10 cellular contexts compared by ENCODE assay signal in the genomic region with DNA sequence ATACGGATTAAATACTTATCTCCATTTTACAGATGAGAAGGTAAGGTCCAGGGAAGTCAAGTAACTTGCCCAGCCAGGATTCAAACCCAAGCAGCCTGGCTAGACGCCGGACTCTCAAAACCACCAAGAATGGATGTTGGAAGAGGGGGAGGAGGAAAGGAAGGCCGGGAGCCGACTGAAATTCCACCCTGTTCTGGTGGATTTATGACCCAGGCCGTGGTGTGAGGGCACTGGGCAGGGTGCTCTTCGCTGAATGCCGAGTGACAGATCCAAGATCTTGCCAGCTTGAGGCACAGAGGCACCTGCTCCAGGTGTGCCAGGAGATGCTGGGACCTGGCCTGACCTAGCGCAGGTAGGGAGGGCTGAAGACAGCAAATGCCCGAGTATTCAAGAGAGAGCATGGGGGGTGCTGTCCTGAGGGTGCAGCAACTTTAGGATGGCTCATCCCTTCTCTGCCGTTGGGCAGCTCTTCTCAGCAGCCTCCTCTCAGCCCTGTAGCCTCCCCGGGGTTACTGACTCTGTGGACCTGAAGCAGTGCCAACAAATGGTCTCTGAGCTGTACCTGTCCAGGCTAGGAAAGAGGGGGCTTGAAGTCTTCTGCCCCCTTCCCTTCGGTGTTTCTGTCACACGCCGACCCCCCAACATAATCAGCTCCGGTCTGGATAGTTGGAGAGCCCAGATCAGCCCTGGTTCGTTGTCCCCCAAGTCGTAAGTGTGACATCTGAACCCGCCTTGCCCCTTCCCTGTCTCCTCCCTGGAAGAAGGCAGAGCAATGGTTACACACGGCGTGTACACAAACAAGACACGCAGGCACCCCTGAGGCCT. TPM values are rescaled to one million over a fixed set of nuclear protein-coding genes. Genes with fewer than 3 reads are reported as not detected.
DNase-seq lines count a peak whose midpoint lies in the region; ATAC-seq and TF ChIP-seq lines count a peak whose summit lies in the region.
"Had no signal": no experiment of that assay in that cellular context is flagged by ENCODE, and none has a peak within 500 bp of the region (broad histone marks: within the 10 kb centered on the region; RNA-seq: fewer than 3 reads in every experiment).

No MANE protein-coding gene starts in this region.

- no peaks in the 10 kb centered on the region for H3K36me3 ChIP-seq in adipocyte (ENCODE audit: control insufficient read depth, insufficient read depth, low read length, severe bottlenecking)
- H3K36me3 ChIP-seq in suprapubic skin, result no peaks in the 10 kb centered on the region

- H3K4me3 ChIP-seq in adipocyte (ENCODE audit: low read length) (peak overlapping the region; percentile 76), suprapubic skin (peak overlapping the region; percentile 52)

- H3K27me3 ChIP-seq in adipocyte (replicated peaks; ENCODE audit: control insufficient read depth, insufficient read depth, low read length), result no peaks in the 10 kb centered on the region
- peaks cover 4% of the 10 kb centered on the region for H3K27me3 ChIP-seq in suprapubic skin

- ATAC-seq in left lobe of liver (peak; percentile 23), GM21529 (IDR thresholded peaks at IDR 0.05; ENCODE audit: unreplicated experiment) (no peak)

- DNase-seq in NCI-H82 (lab: John Stamatoyannopoulos, UW), result peak; percentile 55
- DNase-seq in NCI-H82 treated with DMSO at 0.1 percent for 48 hours (lab: John Stamatoyannopoulos, UW; ENCODE audit: unreplicated experiment), result no peak
- DNase-seq in adipocyte (ENCODE audit: low read depth), result peak; percentile 22
- DNase-seq in left lobe of liver (ENCODE audit: low spot score), result no peak
- peak in 1 of 2 donors; percentile 53 for DNase-seq in suprapubic skin (ENCODE audit: low spot score in 2 of 2)
- no peak for DNase-seq in DMS114 treated with DMSO at 0.1 percent for 48 hours (lab: John Stamatoyannopoulos, UW; ENCODE audit: unreplicated experiment)
- no peak for DNase-seq in HuH-7 (ENCODE audit: low spot score)

- no peak for TF ChIP-seq EP300 in suprapubic skin (IDR thresholded peaks at IDR 0.05)

- H3K4me1 ChIP-seq in adipocyte (ENCODE audit: control insufficient read depth, insufficient read depth, low read length) (peaks cover 25% of the 10 kb centered on the region), suprapubic skin (peaks cover 40% of the 10 kb centered on the region)

- H3K9me3 ChIP-seq in adipocyte (ENCODE audit: control insufficient read depth, low read length) (no peaks in the 10 kb centered on the region), suprapubic skin (no peaks in the 10 kb centered on the region)

- peak overlapping the region; percentile 82 for H3K9ac ChIP-seq in adipocyte (ENCODE audit: low read length)

- H3K27ac ChIP-seq in suprapubic skin, result peak overlapping the region; percentile 78
- H3K27ac ChIP-seq: C4-2B had no signal

- WGBS in suprapubic skin, result 60% methylated on average over 22 of the region's 22 CpGs

- no peak for TF ChIP-seq POLR2A in suprapubic skin (IDR thresholded peaks at IDR 0.05)

- no peak for TF ChIP-seq CTCF in suprapubic skin (IDR thresholded peaks at IDR 0.05)

RNA-seq across cellular contexts. Expression of gene LOXL4, which starts 0.7 kb away (rescaled TPM):
- total RNA-seq in left lobe of liver (0.55 TPM), suprapubic skin (1 to 10 TPM; 1.6 to 2.3 (median 1.7) TPM)
- total RNA-seq: T-helper 2 cell treated with Interferon-gamma antibody and Interleukin-4, amounts not matched to agents 100 ng/mL and 5 ng/mL, for 36 hours had no signal

Comparison
In these comparisons a context has a peak if more than half of its experiments do, and no peak if none do; other contexts are left out.
1. DNase-seq: peak in NCI-H82 (single experiment) and adipocyte (single experiment); none in NCI-H82 treated with DMSO at 0.1 percent for 48 hours (single experiment), left lobe of liver (single experiment), DMS114 treated with DMSO at 0.1 percent for 48 hours (single experiment) and HuH-7 (single experiment).